In genomic region chr1:61956012-61956645, GRCh38 we compare ENCODE assay signal across 24 cellular contexts.
"Had no signal": no experiment of that assay in that cellular context is flagged by ENCODE, and none has a peak within 500 bp of the region (broad histone marks: within the 10 kb centered on the region; RNA-seq: fewer than 3 reads in every experiment).

No MANE protein-coding gene starts in this region.

- H3K9me3 ChIP-seq: adrenal gland, breast epithelium, esophagus squamous epithelium, ovary, spleen, testis, upper lobe of left lung had no signal

- H3K4me1 ChIP-seq: adrenal gland, breast epithelium, spleen, upper lobe of left lung had no signal

- H3K4me3 ChIP-seq: adrenal gland, breast epithelium, esophagus squamous epithelium, ovary, spleen, testis, upper lobe of left lung had no signal

- H3K27ac ChIP-seq: adrenal gland, breast epithelium, esophagus squamous epithelium, ovary, spleen, testis, upper lobe of left lung, VCaP had no signal

- ATAC-seq: activated T-cell treated with anti-CD3 and anti-CD28 coated beads, Interleukin-2, amount 50 U/mL, for 72 hours; left ventricle myocardium superior; sciatic nerve; stimulated activated memory B cell treated with anti-CD40 and anti-IgM and Interleukin-4, amounts not matched to agents 10 μg/mL and 1 μg/mL and 100 μg/mL, for 72 hours; T-helper 17 cell had no signal

- H3K27me3 Mint-ChIP-seq: dendritic cell treated with granulocyte-macrophage colony-stimulating factor and Interleukin-4, amounts not matched to agents 40 ng/mL and 50 ng/mL, for 4 days; stimulated activated memory B cell treated with anti-CD40 and anti-IgM and Interleukin-4, amounts not matched to agents 10 μg/mL and 1 μg/mL and 100 μg/mL, for 72 hours; T-helper 17 cell had no signal

- H3K27ac Mint-ChIP-seq: activated T-cell treated with anti-CD3 and anti-CD28 coated beads, Interleukin-2, amount 50 U/mL, for 72 hours; dendritic cell treated with granulocyte-macrophage colony-stimulating factor and Interleukin-4, amounts not matched to agents 40 ng/mL and 50 ng/mL, for 4 days; immature natural killer cell; stimulated activated memory B cell treated with anti-CD40 and anti-IgM and Interleukin-4, amounts not matched to agents 10 μg/mL and 1 μg/mL and 100 μg/mL, for 72 hours; T-helper 17 cell had no signal

- H3K9me3 Mint-ChIP-seq: activated T-cell treated with anti-CD3 and anti-CD28 coated beads, Interleukin-2, amount 50 U/mL, for 72 hours; dendritic cell treated with granulocyte-macrophage colony-stimulating factor and Interleukin-4, amounts not matched to agents 40 ng/mL and 50 ng/mL, for 4 days; immature natural killer cell; neural crest cell; stimulated activated memory B cell treated with anti-CD40 and anti-IgM and Interleukin-4, amounts not matched to agents 10 μg/mL and 1 μg/mL and 100 μg/mL, for 72 hours had no signal

- DNase-seq: activated CD4-positive, alpha-beta T cell treated with anti-CD3 and anti-CD28 coated beads for 1 hour; activated CD8-positive, alpha-beta memory T cell treated with anti-CD3 and anti-CD28 coated beads for 24 hours; activated effector memory CD4-positive, alpha-beta T cell treated with anti-CD3 and anti-CD28 coated beads, Interleukin-2, amount 50 U/mL, for 16 hours; activated naive CD4-positive, alpha-beta T cell treated with anti-CD3 and anti-CD28 coated beads, Interleukin-2, amount 50 U/mL, for 16 hours; activated T-cell treated with anti-CD3 and anti-CD28 coated beads, Interleukin-2, amount 50 U/mL, for 72 hours; adrenal gland; effector memory CD4-positive, alpha-beta T cell; esophagus squamous epithelium; foreskin melanocyte; immature natural killer cell; kidney glomerular epithelial cell; left ventricle myocardium superior; ovary; spleen; stimulated activated CD4-positive, alpha-beta T cell treated with anti-CD3 and anti-CD28 coated beads, Interleukin-4, amount 100 ng/mL, for 4 hours; T-helper 17 cell; testis; upper lobe of left lung had no signal

- H3K36me3 ChIP-seq: adrenal gland, breast epithelium, ovary, spleen, upper lobe of left lung had no signal

- H3K4me3 Mint-ChIP-seq: activated T-cell treated with anti-CD3 and anti-CD28 coated beads, Interleukin-2, amount 50 U/mL, for 72 hours; dendritic cell treated with granulocyte-macrophage colony-stimulating factor and Interleukin-4, amounts not matched to agents 40 ng/mL and 50 ng/mL, for 4 days; immature natural killer cell; neural crest cell; stimulated activated memory B cell treated with anti-CD40 and anti-IgM and Interleukin-4, amounts not matched to agents 10 μg/mL and 1 μg/mL and 100 μg/mL, for 72 hours; T-helper 17 cell had no signal

- H3K4me1 Mint-ChIP-seq: immature natural killer cell; stimulated activated memory B cell treated with anti-CD40 and anti-IgM and Interleukin-4, amounts not matched to agents 10 μg/mL and 1 μg/mL and 100 μg/mL, for 72 hours had no signal

- H3K27me3 ChIP-seq: adrenal gland, breast epithelium, esophagus squamous epithelium, ovary, spleen, testis, upper lobe of left lung had no signal
